In the genomic region with DNA sequence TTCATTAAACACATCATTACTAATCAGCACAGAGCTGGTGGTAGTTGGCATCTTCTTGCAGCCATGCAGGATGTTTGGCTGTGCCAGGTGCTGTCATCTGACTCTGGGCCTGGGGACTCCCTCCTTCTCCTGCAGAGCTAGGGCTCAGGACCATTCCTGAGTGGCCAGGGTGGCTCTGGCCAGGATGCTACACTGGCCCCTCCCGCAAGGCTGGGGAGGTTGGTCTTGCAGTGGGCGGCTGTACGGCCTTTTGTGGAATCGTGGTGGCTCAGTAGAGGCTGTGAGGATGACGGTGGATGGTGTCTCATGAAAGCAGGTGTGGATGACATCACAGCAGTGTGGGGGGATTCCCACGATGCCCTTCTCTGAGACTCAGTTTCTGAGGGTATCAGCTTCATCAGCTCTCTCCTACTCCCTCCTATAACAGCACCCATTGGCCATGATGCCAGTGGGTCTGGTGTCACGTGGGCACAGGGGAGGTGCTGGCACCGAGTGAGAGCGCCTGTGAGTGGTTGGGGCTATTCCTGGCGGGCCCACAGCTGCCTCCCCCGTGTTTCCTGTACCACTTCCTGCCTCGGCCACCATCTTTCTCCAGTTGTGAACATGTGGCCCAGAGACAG, we compare ENCODE assay signal across 12 cellular contexts.
A peak's percentile ranks its signal among the peaks of the same experiment; 100 is the strongest.
DNase-seq lines count a peak whose midpoint lies in the region; ATAC-seq, FAIRE-seq and TF ChIP-seq lines count a peak whose summit lies in the region.
"Had no signal": no experiment of that assay in that cellular context is flagged by ENCODE, and none has a peak within 500 bp of the region (broad histone marks: within the 10 kb centered on the region; RNA-seq: fewer than 3 reads in every experiment).

No MANE protein-coding gene starts in this region.

- POLR2A ChIA-PET in HepG2 (lab: Yijun Ruan, JAX), result no interaction called here

- H3K4me3 ChIP-seq in NB4 (ENCODE audit: low read depth, low read length), result no peak overlapping the region
- no peak overlapping the region for H3K4me3 ChIP-seq in HepG2 (replicated peaks in 1 of 3; ENCODE audit: insufficient read depth in 1 of 3, low read depth in 2 of 3, low read length in 3 of 3)
- H3K4me3 ChIP-seq in osteoblast (ENCODE audit: insufficient read depth, low read length), result no peak overlapping the region

- intact Hi-C loops in HepG2 (cut with micrococcal nuclease; ENCODE audit: unreplicated experiment), result no loop called here

- TF ChIP-seq EP300 in HepG2 (IDR thresholded peaks at IDR 0.05; ENCODE audit: low read depth in 2 of 2, low read length in 2 of 2) (no peak), HepG2 (CRISPR knock-in tag; IDR thresholded peaks at IDR 0.05; ENCODE audit: borderline replicate concordance) (no peak)

- CTCF ChIA-PET in HepG2 (lab: Yijun Ruan, JAX; ENCODE audit: low intra/inter-chr PET ratio, low total read pairs), result no interaction called here

- 43% methylated on average over 10 of the region's 12 CpGs for WGBS in HepG2 (ENCODE audit: low lambda C conversion rate)

- no peak overlapping the region for H3K27ac ChIP-seq in HepG2 (ENCODE audit: extremely low read length, insufficient read depth, low read length)
- no peak overlapping the region for H3K27ac ChIP-seq in osteoblast (ENCODE audit: low read depth, low read length)

- peaks cover 6 to 41% of the 10 kb centered on the region in 2 experiments; a peak in 3 of 5 replicates for H3K27me3 ChIP-seq in HepG2 (ENCODE audit: control insufficient read depth in 1 of 2, insufficient read depth in 2 of 2, low read length in 2 of 2)
- H3K27me3 ChIP-seq in osteoblast (ENCODE audit: insufficient read depth, low read length), result no peaks in the 10 kb centered on the region

- no peak for ATAC-seq in HepG2

- H3K79me2 ChIP-seq in HepG2 (ENCODE audit: insufficient read depth, low read length) (no peaks in the 10 kb centered on the region), osteoblast (ENCODE audit: insufficient read depth, low read length) (no peaks in the 10 kb centered on the region)

- peak; percentile 42 for DNase-seq in NB4 (ENCODE audit: low read depth)
- peak; percentile 47 for DNase-seq in activated CD8-positive, alpha-beta memory T cell treated with anti-CD3 and anti-CD28 coated beads, Interleukin-2, amount 50 U/mL, for 4 hours
- DNase-seq in HepG2 (ENCODE audit: low spot score), result no peak
- DNase-seq in stimulated activated CD8-positive, alpha-beta memory T cell treated with anti-CD3 and anti-CD28 coated beads, Interleukin-4, amount 100 ng/mL, for 24 hours (ENCODE audit: low read depth), result peak; percentile 56
- no peak for DNase-seq in HuH-7.5 (ENCODE audit: low spot score)
- DNase-seq in GM20000 (ENCODE audit: low spot score), result no peak
- DNase-seq in GM19238 (ENCODE audit: insufficient read length, low spot score), result no peak
- DNase-seq in osteoblast (ENCODE audit: insufficient read length, low spot score, missing footprints), result no peak
- DNase-seq: DMS 273 treated with DMSO at 0.1 percent for 48 hours; NCI-H2171; stimulated activated naive B cell treated with anti-CD40 and anti-IgM and Interleukin-4, amounts not matched to agents 10 μg/mL and 1 μg/mL and 100 μg/mL, for 72 hours had no signal

- TF ChIP-seq POLR2A in NB4 (IDR thresholded peaks at IDR 0.05; ENCODE audit: extremely low read depth, insufficient read length), result no peak
- no peak for TF ChIP-seq POLR2A in HepG2 (IDR thresholded peaks at IDR 0.05; ENCODE audit: insufficient read depth in 1 of 2, low read depth in 2 of 2, low read length in 2 of 2)

- H3K4me2 ChIP-seq in HepG2 (ENCODE audit: low read depth, low read length), result no peak overlapping the region
- no peak overlapping the region for H3K4me2 ChIP-seq in osteoblast (ENCODE audit: insufficient read depth, low read length)

- H3K36me3 ChIP-seq in HepG2 (replicated peaks in 1 of 2; ENCODE audit: control insufficient read depth in 1 of 2, insufficient read depth in 2 of 2, low read length in 2 of 2) (no peaks in the 10 kb centered on the region), osteoblast (ENCODE audit: insufficient read depth, low read length) (no peaks in the 10 kb centered on the region)

- in situ Hi-C loops in HepG2 (cut with HindIII; ENCODE audit: extremely low pct_ligation_motif_present, low pct_unique_long_range_greater_than_20kb), result no loop called here

- no peaks in the 10 kb centered on the region for H3K4me1 ChIP-seq in HepG2 (ENCODE audit: insufficient read depth, low read length)
- H3K4me1 ChIP-seq in osteoblast (ENCODE audit: insufficient read depth, low read length), result no peaks in the 10 kb centered on the region

- no peaks in the 10 kb centered on the region for H4K20me1 ChIP-seq in HepG2 (ENCODE audit: insufficient read depth, low read length)
- no peaks in the 10 kb centered on the region for H4K20me1 ChIP-seq in osteoblast (ENCODE audit: insufficient read depth, low read length)

- no peak for TF ChIP-seq RAD21 in HepG2 (CRISPR knock-in tag; IDR thresholded peaks at IDR 0.05)

- BruUV-seq in HepG2 (replicated peaks; lab: Mats Ljungman, UMichigan), result no TSS peak

- no peak for FAIRE-seq in HepG2 (lab: Jason Lieb, UNC)
- FAIRE-seq: endothelial cell of umbilical vein had no signal

- no peak for TF ChIP-seq CTCF in NB4 (IDR thresholded peaks at IDR 0.05; ENCODE audit: low read depth, low read length)
- no peak for TF ChIP-seq CTCF in HepG2 (CRISPR knock-in tag; IDR thresholded peaks at IDR 0.05)
- no peak for TF ChIP-seq CTCF in GM20000 (IDR thresholded peaks at IDR 0.05; ENCODE audit: extremely low read depth, missing control alignments)
- no peak for TF ChIP-seq CTCF in osteoblast (IDR thresholded peaks at IDR 0.05; ENCODE audit: extremely low read depth, low read depth, low read length)

- H3K9ac ChIP-seq in HepG2 (ENCODE audit: insufficient read depth, low read depth, low read length), result no peak overlapping the region

- H3K9me3 ChIP-seq in HepG2 (ENCODE audit: low read length) (no peaks in the 10 kb centered on the region), osteoblast (ENCODE audit: low read depth, low read length) (no peaks in the 10 kb centered on the region)

- H2AFZ ChIP-seq in HepG2 (ENCODE audit: low read length) (no peak overlapping the region), osteoblast (ENCODE audit: low read length) (no peak overlapping the region)

TF ChIP-seq in HepG2, 621 proteins besides CTCF, POLR2A, EP300 and RAD21:
- peak; percentile 65 for TF ChIP-seq CREB1 (IDR thresholded peaks at IDR 0.05)
- TF ChIP-seq CREB1 (CRISPR knock-in tag; IDR thresholded peaks at IDR 0.05), result no peak
- TF ChIP-seq, protein P1, sequence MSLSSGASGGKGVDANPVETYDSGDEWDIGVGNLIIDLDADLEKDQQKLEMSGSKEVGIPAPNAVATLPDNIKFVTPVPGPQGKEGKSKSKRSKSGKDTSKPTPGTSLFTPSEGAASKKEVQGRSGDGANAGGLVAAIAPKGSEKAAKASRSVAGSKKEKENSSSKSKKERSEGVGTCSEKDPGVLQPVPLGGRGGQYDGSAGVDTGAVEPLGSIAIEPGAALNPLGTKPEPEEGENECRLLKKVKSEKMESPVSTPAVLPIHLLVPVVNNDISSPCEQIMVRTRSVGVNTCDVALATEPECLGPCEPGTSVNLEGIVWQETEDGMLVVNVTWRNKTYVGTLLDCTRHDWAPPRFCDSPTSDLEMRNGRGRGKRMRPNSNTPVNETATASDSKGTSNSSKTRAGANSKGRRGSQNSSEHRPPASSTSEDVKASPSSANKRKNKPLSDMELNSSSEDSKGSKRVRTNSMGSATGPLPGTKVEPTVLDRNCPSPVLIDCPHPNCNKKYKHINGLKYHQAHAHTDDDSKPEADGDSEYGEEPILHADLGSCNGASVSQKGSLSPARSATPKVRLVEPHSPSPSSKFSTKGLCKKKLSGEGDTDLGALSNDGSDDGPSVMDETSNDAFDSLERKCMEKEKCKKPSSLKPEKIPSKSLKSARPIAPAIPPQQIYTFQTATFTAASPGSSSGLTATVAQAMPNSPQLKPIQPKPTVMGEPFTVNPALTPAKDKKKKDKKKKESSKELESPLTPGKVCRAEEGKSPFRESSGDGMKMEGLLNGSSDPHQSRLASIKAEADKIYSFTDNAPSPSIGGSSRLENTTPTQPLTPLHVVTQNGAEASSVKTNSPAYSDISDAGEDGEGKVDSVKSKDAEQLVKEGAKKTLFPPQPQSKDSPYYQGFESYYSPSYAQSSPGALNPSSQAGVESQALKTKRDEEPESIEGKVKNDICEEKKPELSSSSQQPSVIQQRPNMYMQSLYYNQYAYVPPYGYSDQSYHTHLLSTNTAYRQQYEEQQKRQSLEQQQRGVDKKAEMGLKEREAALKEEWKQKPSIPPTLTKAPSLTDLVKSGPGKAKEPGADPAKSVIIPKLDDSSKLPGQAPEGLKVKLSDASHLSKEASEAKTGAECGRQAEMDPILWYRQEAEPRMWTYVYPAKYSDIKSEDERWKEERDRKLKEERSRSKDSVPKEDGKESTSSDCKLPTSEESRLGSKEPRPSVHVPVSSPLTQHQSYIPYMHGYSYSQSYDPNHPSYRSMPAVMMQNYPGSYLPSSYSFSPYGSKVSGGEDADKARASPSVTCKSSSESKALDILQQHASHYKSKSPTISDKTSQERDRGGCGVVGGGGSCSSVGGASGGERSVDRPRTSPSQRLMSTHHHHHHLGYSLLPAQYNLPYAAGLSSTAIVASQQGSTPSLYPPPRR (CRISPR knock-in tag; IDR thresholded peaks at IDR 0.05; ENCODE audit: borderline replicate concordance), result no peak

Comparison
In these comparisons a context has a peak if more than half of its experiments do, and no peak if none do; other contexts are left out.
1. DNase-seq: peak in NB4 (single experiment), activated CD8-positive, alpha-beta memory T cell treated with anti-CD3 and anti-CD28 coated beads, Interleukin-2, amount 50 U/mL, for 4 hours (single experiment) and stimulated activated CD8-positive, alpha-beta memory T cell treated with anti-CD3 and anti-CD28 coated beads, Interleukin-4, amount 100 ng/mL, for 24 hours (single experiment); none in HepG2 (single experiment), HuH-7.5 (single experiment), GM20000 (single experiment), GM19238 (single experiment) and osteoblast (single experiment).